Comparison of ENCODE assay signal across 14 cellular contexts in genomic region chr2:186991766-186992417, GRCh38.
DNase-seq lines count a peak whose midpoint lies in the region; ATAC-seq and TF ChIP-seq lines count a peak whose summit lies in the region.
"Had no signal": no experiment of that assay in that cellular context is flagged by ENCODE, and none has a peak within 500 bp of the region (broad histone marks: within the 10 kb centered on the region; RNA-seq: fewer than 3 reads in every experiment).

No MANE protein-coding gene starts in this region.

- POLR2A ChIA-PET in naive thymus-derived CD4-positive, alpha-beta T cell (lab: Charles Lee): no interaction called here

- intact Hi-C loops in Right ventricle myocardium inferior (cut with DNase I): loop anchor here (5.0 kb wide), 1 partner anchor 465 kb away; no protein-coding TSS in a partner anchor
- intact Hi-C loops in cardiac septum (cut with DNase I): loop anchor here (10.0 kb wide), 1 partner anchor 127 kb away; no protein-coding TSS in a partner anchor
- intact Hi-C loops in esophagus squamous epithelium (cut with DNase I): no loop called here
- intact Hi-C loops in naive thymus-derived CD4-positive, alpha-beta T cell (cut with micrococcal nuclease): no loop called here

- in situ Hi-C loops in SK-MEL-5 (cut with HindIII; ENCODE audit: low pct_unique_long_range_greater_than_20kb, low sequenced_read_pairs): no loop called here

- TF ChIP-seq CTCF in fibroblast of pulmonary artery (IDR thresholded peaks at IDR 0.05; ENCODE audit: low read length, missing control alignments) (peak; percentile 20), retinal pigment epithelial cell (conservative IDR thresholded peaks at IDR 0.05; ENCODE audit: low read depth, low read length) (peak; percentile 6), esophagus squamous epithelium (IDR thresholded peaks at IDR 0.05) (no peak)

- DNase-seq in Right ventricle myocardium inferior (ENCODE audit: missing footprints) (no peak), cardiac septum (ENCODE audit: low spot score) (no peak), SK-MEL-5 (ENCODE audit: low read depth, low spot score) (peak; percentile 20), fibroblast of pulmonary artery (ENCODE audit: low read depth) (peak; percentile 39), retinal pigment epithelial cell (ENCODE audit: low read depth) (no peak), midbrain (lab: John Stamatoyannopoulos, UW) (no peak), esophagus squamous epithelium (lab: John Stamatoyannopoulos, UW) (no peak)
- DNase-seq in naive thymus-derived CD4-positive, alpha-beta T cell: no peak
- DNase-seq: H7, KBM-7, NCI-H1417 treated with DMSO at 0.1 percent for 48 hours, pancreas had no signal

- peaks cover 0 to 10% (median 5%) of the 10 kb centered on the region in 11 donors for H3K9me3 Mint-ChIP-seq in naive thymus-derived CD4-positive, alpha-beta T cell

- no peaks in the 10 kb centered on the region for H3K36me3 ChIP-seq in esophagus squamous epithelium
- H3K36me3 ChIP-seq in naive thymus-derived CD4-positive, alpha-beta T cell (ENCODE audit: control insufficient read depth in 2 of 3, insufficient read depth in 3 of 3, low read length in 3 of 3): no peaks in the 10 kb centered on the region
- H3K36me3 ChIP-seq: ascending aorta, pancreas, SJSA1 had no signal

- no peaks in the 10 kb centered on the region for H3K9me3 ChIP-seq in esophagus squamous epithelium
- no peaks in the 10 kb centered on the region for H3K9me3 ChIP-seq in naive thymus-derived CD4-positive, alpha-beta T cell (ENCODE audit: control insufficient read depth in 2 of 3, low read length in 3 of 3)
- H3K9me3 ChIP-seq: ascending aorta, pancreas, SJSA1 had no signal

- WGBS in esophagus squamous epithelium, 2 donors: 74 to 79% methylated on average over 4 of the region's 4 CpGs

- H3K36me3 Mint-ChIP-seq in naive thymus-derived CD4-positive, alpha-beta T cell: no peaks in the 10 kb centered on the region

- no peak overlapping the region for H3K27ac Mint-ChIP-seq in naive thymus-derived CD4-positive, alpha-beta T cell

- no peak for TF ChIP-seq POLR2A in esophagus squamous epithelium (IDR thresholded peaks at IDR 0.05)

- CTCF ChIA-PET in naive thymus-derived CD4-positive, alpha-beta T cell (lab: Charles Lee): no interaction called here

- peaks cover 0 to 4% (median 0%) of the 10 kb centered on the region in 5 donors for H3K27me3 Mint-ChIP-seq in naive thymus-derived CD4-positive, alpha-beta T cell

- H3K27ac ChIP-seq in esophagus squamous epithelium: no peak overlapping the region
- H3K27ac ChIP-seq in naive thymus-derived CD4-positive, alpha-beta T cell (ENCODE audit: low read depth, low read length): no peak overlapping the region
- H3K27ac ChIP-seq: ascending aorta, pancreas, SJSA1 had no signal

- H3K4me1 ChIP-seq in esophagus squamous epithelium: no peaks in the 10 kb centered on the region
- no peaks in the 10 kb centered on the region for H3K4me1 ChIP-seq in naive thymus-derived CD4-positive, alpha-beta T cell (ENCODE audit: control insufficient read depth in 2 of 2, insufficient read depth in 2 of 2, low read length in 2 of 2)
- H3K4me1 ChIP-seq: ascending aorta, pancreas, SJSA1 had no signal

- H3K27me3 ChIP-seq in esophagus squamous epithelium: no peaks in the 10 kb centered on the region
- no peaks in the 10 kb centered on the region for H3K27me3 ChIP-seq in naive thymus-derived CD4-positive, alpha-beta T cell (ENCODE audit: control insufficient read depth in 2 of 2, insufficient read depth in 2 of 2, low read length in 2 of 2)
- H3K27me3 ChIP-seq: ascending aorta, pancreas, SJSA1 had no signal

- no peaks in the 10 kb centered on the region for H3K4me1 Mint-ChIP-seq in naive thymus-derived CD4-positive, alpha-beta T cell

- no peak overlapping the region for H3K4me3 ChIP-seq in fibroblast of pulmonary artery (replicated peaks; ENCODE audit: low read depth, low read length)
- no peak overlapping the region for H3K4me3 ChIP-seq in retinal pigment epithelial cell (ENCODE audit: low read length)
- H3K4me3 ChIP-seq in esophagus squamous epithelium: no peak overlapping the region
- no peak overlapping the region for H3K4me3 ChIP-seq in naive thymus-derived CD4-positive, alpha-beta T cell (ENCODE audit: low read length)
- H3K4me3 ChIP-seq: ascending aorta, pancreas, SJSA1 had no signal

- no peak overlapping the region for H3K4me3 Mint-ChIP-seq in naive thymus-derived CD4-positive, alpha-beta T cell

- ATAC-seq in Right ventricle myocardium inferior: peak; percentile 59
- no peak for ATAC-seq in naive thymus-derived CD4-positive, alpha-beta T cell

Comparison
In these comparisons a context has a peak if more than half of its experiments do, and no peak if none do; other contexts are left out.
1. DNase-seq: peak in SK-MEL-5 (single experiment) and fibroblast of pulmonary artery (single experiment); none in Right ventricle myocardium inferior (single experiment), cardiac septum (single experiment), retinal pigment epithelial cell (single experiment), midbrain (single experiment), esophagus squamous epithelium (single experiment) and naive thymus-derived CD4-positive, alpha-beta T cell (0 of 9).
2. CTCF ChIP-seq: peak in fibroblast of pulmonary artery (single experiment) and retinal pigment epithelial cell (single experiment); none in esophagus squamous epithelium (0 of 6).
3. intact Hi-C loops: an anchor here in Right ventricle myocardium inferior (5.0 kb wide) and cardiac septum (10.0 kb wide); none called in esophagus squamous epithelium and naive thymus-derived CD4-positive, alpha-beta T cell.